37 cellular contexts compared by ENCODE assay signal in genomic region chr15:97317163-97317562, GRCh38.
"Had no signal": no experiment of that assay in that cellular context is flagged by ENCODE, and none has a peak within 500 bp of the region (broad histone marks: within the 10 kb centered on the region; RNA-seq: fewer than 3 reads in every experiment).

No MANE protein-coding gene starts in this region.

- H3K27ac Mint-ChIP-seq: activated B cell treated with CpG ODN at 0.5 μM for 24 hours; activated CD4-positive, alpha-beta memory T cell treated with anti-CD3 and anti-CD28 coated beads for 36 hours; activated CD4-positive, alpha-beta T cell treated with anti-CD3 and anti-CD28 coated beads, Interleukin-2, amount 10 ng/mL, durations not matched to agents 24 days and 14 days; activated CD8-positive, alpha-beta T cell treated with anti-CD3 and anti-CD28 coated beads for 36 hours; activated naive CD4-positive, alpha-beta T cell treated with anti-CD3 and anti-CD28 coated beads for 36 hours; activated naive CD4-positive, alpha-beta T cell treated with anti-CD3 and anti-CD28 coated beads, Interleukin-2, amount 50 U/mL, for 72 hours; activated naive CD8-positive, alpha-beta T cell treated with anti-CD3 and anti-CD28 coated beads for 36 hours; activated T-cell treated with anti-CD3 and anti-CD28 coated beads, Interleukin-2, amount 50 U/mL, for 72 hours; activated T-helper 1 cell treated with anti-CD3 and anti-CD28 coated beads, Interleukin-12 subunit alpha, Interleukin-12 subunit beta, Interleukin-2, Interleukin-4 antibody, amounts not matched to agents 30 ng/mL and 10 ng/mL and 1 ng/mL, durations not matched to agents 14 hours and 24 hours and 36 hours; activated T-helper 17 cell treated with anti-CD3 and anti-CD28 coated beads, Interleukin-2, amount 50 U/mL, for 72 hours; T-helper 1 cell treated with Interleukin-12 subunit alpha and Interleukin-12 subunit beta and Interleukin-4 antibody, amounts not matched to agents 30 μg/mL and 1 μg/mL, for 36 hours; T-helper 2 cell treated with Interferon-gamma antibody and Interleukin-4, amounts not matched to agents 5 μg/mL and 100 μg/mL, for 36 hours had no signal

- H3K27me3 ChIP-seq: adrenal gland, body of pancreas, brain microvascular endothelial cell, breast epithelium had no signal

- H3K4me1 ChIP-seq: adrenal gland, breast epithelium had no signal

- H3K4me3 Mint-ChIP-seq: activated B cell treated with CpG ODN at 0.5 μM for 24 hours; activated CD4-positive, alpha-beta memory T cell treated with anti-CD3 and anti-CD28 coated beads for 36 hours; activated CD4-positive, alpha-beta T cell treated with anti-CD3 and anti-CD28 coated beads, Interleukin-2, amount 10 ng/mL, durations not matched to agents 24 days and 14 days; activated CD8-positive, alpha-beta T cell treated with anti-CD3 and anti-CD28 coated beads for 36 hours; activated naive CD4-positive, alpha-beta T cell treated with anti-CD3 and anti-CD28 coated beads for 36 hours; activated naive CD8-positive, alpha-beta T cell treated with anti-CD3 and anti-CD28 coated beads for 36 hours; activated T-cell treated with anti-CD3 and anti-CD28 coated beads, Interleukin-2, amount 50 U/mL, for 4 hours; activated T-cell treated with anti-CD3 and anti-CD28 coated beads, Interleukin-2, amount 50 U/mL, for 72 hours; activated T-helper 1 cell treated with anti-CD3 and anti-CD28 coated beads, Interleukin-12 subunit alpha, Interleukin-12 subunit beta, Interleukin-2, Interleukin-4 antibody, amounts not matched to agents 30 ng/mL and 10 ng/mL and 1 ng/mL, durations not matched to agents 14 hours and 24 hours and 36 hours; activated T-helper 17 cell treated with anti-CD3 and anti-CD28 coated beads, Interleukin-2, amount 50 U/mL, for 72 hours; T-helper 1 cell treated with Interleukin-12 subunit alpha and Interleukin-12 subunit beta and Interleukin-4 antibody, amounts not matched to agents 30 μg/mL and 1 μg/mL, for 36 hours; T-helper 2 cell treated with Interferon-gamma antibody and Interleukin-4, amounts not matched to agents 5 μg/mL and 100 μg/mL, for 36 hours had no signal

- H3K4me3 ChIP-seq: adrenal gland, body of pancreas, breast epithelium had no signal

- ATAC-seq: activated CD8-positive, alpha-beta T cell treated with anti-CD3 and anti-CD28 coated beads for 36 hours; activated naive CD4-positive, alpha-beta T cell treated with anti-CD3 and anti-CD28 coated beads, Interleukin-2, amount 50 U/mL, for 72 hours; activated T-cell treated with anti-CD3 and anti-CD28 coated beads, Interleukin-2, amount 50 U/mL, for 4 hours; activated T-cell treated with anti-CD3 and anti-CD28 coated beads, Interleukin-2, amount 50 U/mL, for 72 hours; activated T-helper 17 cell treated with anti-CD3 and anti-CD28 coated beads, Interleukin-2, amount 50 U/mL, for 72 hours; body of pancreas had no signal

- H3K4me1 Mint-ChIP-seq: activated B cell treated with CpG ODN at 0.5 μM for 24 hours; activated CD4-positive, alpha-beta T cell treated with anti-CD3 and anti-CD28 coated beads, Interleukin-2, amount 10 ng/mL, durations not matched to agents 24 days and 14 days; activated naive CD8-positive, alpha-beta T cell treated with anti-CD3 and anti-CD28 coated beads for 36 hours; activated T-helper 17 cell treated with anti-CD3 and anti-CD28 coated beads, Interleukin-2, amount 50 U/mL, for 72 hours had no signal

- H3K36me3 Mint-ChIP-seq: activated CD4-positive, alpha-beta memory T cell treated with anti-CD3 and anti-CD28 coated beads for 36 hours; activated naive CD4-positive, alpha-beta T cell treated with anti-CD3 and anti-CD28 coated beads, Interleukin-2, amount 50 U/mL, for 72 hours; activated naive CD8-positive, alpha-beta T cell treated with anti-CD3 and anti-CD28 coated beads for 36 hours had no signal

- H3K9me3 Mint-ChIP-seq: activated CD4-positive, alpha-beta T cell treated with anti-CD3 and anti-CD28 coated beads, Interleukin-2, amount 10 ng/mL, durations not matched to agents 24 days and 14 days had no signal

- H3K9me3 ChIP-seq: adrenal gland, body of pancreas, breast epithelium had no signal

- H3K27ac ChIP-seq: adrenal gland, body of pancreas, brain microvascular endothelial cell, breast epithelium, VCaP had no signal

- H3K27me3 Mint-ChIP-seq: activated B cell treated with CpG ODN at 0.5 μM for 24 hours; activated CD4-positive, alpha-beta memory T cell treated with anti-CD3 and anti-CD28 coated beads for 36 hours; activated CD4-positive, alpha-beta T cell treated with anti-CD3 and anti-CD28 coated beads, Interleukin-2, amount 10 ng/mL, durations not matched to agents 24 days and 14 days; activated CD8-positive, alpha-beta T cell treated with anti-CD3 and anti-CD28 coated beads for 36 hours; activated naive CD8-positive, alpha-beta T cell treated with anti-CD3 and anti-CD28 coated beads for 36 hours; activated T-helper 17 cell treated with anti-CD3 and anti-CD28 coated beads, Interleukin-2, amount 50 U/mL, for 72 hours had no signal

- DNase-seq: activated B cell treated with CpG ODN at 0.5 μM for 24 hours; activated CD4-positive, alpha-beta memory T cell treated with anti-CD3 and anti-CD28 coated beads for 36 hours; activated CD4-positive, alpha-beta T cell treated with anti-CD3 and anti-CD28 coated beads for 4 hours; activated CD4-positive, alpha-beta T cell treated with anti-CD3 and anti-CD28 coated beads, Interleukin-2, amount 10 ng/mL, durations not matched to agents 24 days and 14 days; activated CD4-positive, alpha-beta T cell treated with anti-CD3 and anti-CD28 coated beads, Interleukin-2, amount 50 U/mL, for 1 hour; activated CD4-positive, alpha-beta T cell treated with anti-CD3 and anti-CD28 coated beads, Interleukin-2, amount 50 U/mL, for 4 hours; activated CD4-positive, CD25-positive, alpha-beta regulatory T cell treated with anti-CD3 and anti-CD28 coated beads, Interleukin-2, amount 50 U/mL, for 72 hours; activated CD8-positive, alpha-beta memory T cell treated with anti-CD3 and anti-CD28 coated beads, Interleukin-2, amount 50 U/mL, for 4 hours; activated CD8-positive, alpha-beta T cell treated with anti-CD3 and anti-CD28 coated beads for 36 hours; activated effector memory CD4-positive, alpha-beta T cell treated with anti-CD3 and anti-CD28 coated beads, Interleukin-2, amount 50 U/mL, for 16 hours; activated gamma-delta T cell treated with Interleukin-2 at 50 U/mL for 16 hours; activated naive CD4-positive, alpha-beta T cell; activated naive CD4-positive, alpha-beta T cell treated with anti-CD3 and anti-CD28 coated beads for 36 hours; activated naive CD4-positive, alpha-beta T cell treated with anti-CD3 and anti-CD28 coated beads, Interleukin-2, amount 50 U/mL, for 16 hours; activated naive CD8-positive, alpha-beta T cell treated with anti-CD3 and anti-CD28 coated beads for 36 hours; activated T-cell treated with anti-CD3 and anti-CD28 coated beads for 4 hours; activated T-cell treated with anti-CD3 and anti-CD28 coated beads, Interleukin-2, amount 50 U/mL, for 1 hour; activated T-cell treated with anti-CD3 and anti-CD28 coated beads, Interleukin-2, amount 50 U/mL, for 4 hours; activated T-cell treated with anti-CD3 and anti-CD28 coated beads, Interleukin-2, amount 50 U/mL, for 72 hours; adrenal gland; amniotic stem cell; aorta; body of pancreas; brain microvascular endothelial cell; central memory CD4-positive, alpha-beta T cell; T-helper 1 cell; T-helper 2 cell; T-helper 9 cell had no signal

- FAIRE-seq: astrocyte, TTC549 had no signal

- H3K36me3 ChIP-seq: adrenal gland, brain microvascular endothelial cell, breast epithelium had no signal
